In the genomic region with DNA sequence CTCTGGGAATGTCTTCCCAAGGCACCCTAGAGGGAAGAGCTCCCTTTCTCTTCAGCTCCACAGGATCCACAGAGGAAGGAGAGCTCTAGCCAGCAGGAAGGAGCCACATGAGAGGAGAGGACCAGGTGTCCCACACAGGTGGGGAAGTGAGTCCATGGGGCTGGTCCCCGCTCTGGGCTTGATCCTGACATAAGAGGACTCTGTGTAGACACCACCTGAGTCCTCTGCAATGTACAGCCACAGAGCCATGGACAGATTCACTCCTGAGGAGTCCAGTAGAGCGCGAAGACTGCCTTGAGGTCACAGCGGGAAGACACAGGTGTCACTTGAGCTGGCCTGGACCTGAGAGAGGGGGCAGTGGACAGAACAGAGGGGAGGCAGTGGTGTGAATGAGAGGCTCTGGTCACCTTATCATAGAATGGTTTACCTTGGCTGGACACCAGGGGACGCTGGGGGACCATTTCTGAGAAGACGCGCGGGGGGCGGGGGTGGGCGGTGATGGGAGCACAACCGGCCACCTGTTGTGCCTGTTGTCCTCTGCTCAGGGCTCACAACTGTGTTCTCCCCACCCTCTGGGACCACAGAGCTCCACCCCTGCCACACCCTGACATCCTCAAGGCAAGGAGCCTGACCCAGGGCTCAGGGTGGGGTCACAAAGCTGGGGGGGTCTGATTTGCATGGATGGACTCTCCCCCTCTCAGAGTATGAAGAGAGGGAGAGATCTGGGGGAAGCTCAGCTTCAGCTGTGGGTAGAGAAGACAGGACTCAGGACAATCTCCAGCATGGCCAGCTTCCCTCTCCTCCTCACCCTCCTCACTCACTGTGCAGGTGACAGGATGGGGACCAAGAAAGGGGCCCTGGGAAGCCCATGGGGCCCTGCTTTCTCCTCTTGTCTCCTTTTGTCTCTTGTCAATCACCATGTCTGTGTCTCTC, we compare ENCODE assay signal across 10 cellular contexts.
DNase-seq lines count a peak whose midpoint lies in the region; ATAC-seq and TF ChIP-seq lines count a peak whose summit lies in the region.
"Had no signal": no experiment of that assay in that cellular context is flagged by ENCODE, and none has a peak within 500 bp of the region (broad histone marks: within the 10 kb centered on the region; RNA-seq: fewer than 3 reads in every experiment).

No MANE protein-coding gene starts in this region.

- no peaks in the 10 kb centered on the region for H3K36me3 ChIP-seq in BLaER1 treated with 17β-estradiol and CSF1 and Interleukin-3, amounts not matched to agents 10 nM and 100 nM
- no peaks in the 10 kb centered on the region for H3K36me3 ChIP-seq in Peyer's patch

- H3K9me3 ChIP-seq in BLaER1 treated with 17β-estradiol and CSF1 and Interleukin-3, amounts not matched to agents 10 nM and 100 nM (replicated peaks in 1 of 11), result no peaks in the 10 kb centered on the region
- H3K9me3 ChIP-seq in Peyer's patch, result no peaks in the 10 kb centered on the region

- peak overlapping the region in 3 of 11 experiments; percentile 27 to 32 (median 29); a peak in 2 of 22 replicates for H3K9ac ChIP-seq in BLaER1 treated with 17β-estradiol and CSF1 and Interleukin-3, amounts not matched to agents 10 nM and 100 nM

- H4K20me1 ChIP-seq in BLaER1 treated with 17β-estradiol and CSF1 and Interleukin-3, amounts not matched to agents 10 nM and 100 nM, result no peaks in the 10 kb centered on the region

- ATAC-seq in GM18520 (IDR thresholded peaks at IDR 0.05; ENCODE audit: unreplicated experiment), result no peak
- no peak for ATAC-seq in GM19324 (IDR thresholded peaks at IDR 0.05; ENCODE audit: low FRiP score, unreplicated experiment)
- ATAC-seq: naive thymus-derived CD8-positive, alpha-beta T cell had no signal

- no peak overlapping the region; a peak in 1 of 20 replicates for H3K4me3 ChIP-seq in BLaER1 treated with 17β-estradiol and CSF1 and Interleukin-3, amounts not matched to agents 10 nM and 100 nM
- no peak overlapping the region for H3K4me3 ChIP-seq in Peyer's patch

- DNase-seq in GM20000 (ENCODE audit: low spot score) (peak; percentile 41), Peyer's patch (peak in 2 of 3 donors; percentile 87 to 89), left kidney (ENCODE audit: low read depth, low spot score) (peak; percentile 75), dedifferentiated amniotic fluid mesenchymal stem cell (ENCODE audit: extremely low spot score) (no peak), erythroblast (lab: John Stamatoyannopoulos, UW) (no peak)
- DNase-seq: activated CD4-positive, alpha-beta memory T cell treated with anti-CD3 and anti-CD28 coated beads for 36 hours; naive thymus-derived CD8-positive, alpha-beta T cell had no signal

- no peak for TF ChIP-seq POLR2A in Peyer's patch (IDR thresholded peaks at IDR 0.05)
- no peak for TF ChIP-seq POLR2A in erythroblast (IDR thresholded peaks at IDR 0.05; ENCODE audit: low read length)

- H3K27ac ChIP-seq in BLaER1 treated with 17β-estradiol and CSF1 and Interleukin-3, amounts not matched to agents 10 nM and 100 nM, result peak overlapping the region in 2 of 11 experiments; percentile 50 to 52; a peak in 3 of 22 replicates
- peak overlapping the region in 2 of 4 donors; percentile 27 to 71 for H3K27ac ChIP-seq in Peyer's patch

- peak overlapping the region in 9 of 11 experiments; percentile 39 to 78 (median 65); a peak in 16 of 22 replicates for H3K4me2 ChIP-seq in BLaER1 treated with 17β-estradiol and CSF1 and Interleukin-3, amounts not matched to agents 10 nM and 100 nM

- TF ChIP-seq CTCF in GM20000 (IDR thresholded peaks at IDR 0.05; ENCODE audit: extremely low read depth, missing control alignments) (peak; percentile 15), Peyer's patch (IDR thresholded peaks at IDR 0.05) (peak in 3 of 6 experiments; percentile 15 to 45 (median 42))

- no peaks in the 10 kb centered on the region for H3K27me3 ChIP-seq in BLaER1 treated with 17β-estradiol and CSF1 and Interleukin-3, amounts not matched to agents 10 nM and 100 nM
- no peaks in the 10 kb centered on the region for H3K27me3 ChIP-seq in Peyer's patch

- peaks cover 0 to 69% (median 63%) of the 10 kb centered on the region in 10 experiments; a peak in 18 of 20 replicates for H3K4me1 ChIP-seq in BLaER1 treated with 17β-estradiol and CSF1 and Interleukin-3, amounts not matched to agents 10 nM and 100 nM
- H3K4me1 ChIP-seq in Peyer's patch, result no peaks in the 10 kb centered on the region

Comparison
In these comparisons a context has a peak if more than half of its experiments do, and no peak if none do; other contexts are left out.
1. DNase-seq: peak in GM20000 (single experiment), Peyer's patch (2 of 3) and left kidney (single experiment); none in dedifferentiated amniotic fluid mesenchymal stem cell (single experiment) and erythroblast (0 of 2).